In genomic region chr17:20009052-20009301, GRCh38 we compare ENCODE assay signal across 8 cellular contexts.
A peak's percentile ranks its signal among the peaks of the same experiment; 100 is the strongest.
DNase-seq lines count a peak whose midpoint lies in the region; ATAC-seq and TF ChIP-seq lines count a peak whose summit lies in the region.

No MANE protein-coding gene starts in this region.

- H3K9me3 ChIP-seq in neutrophil, result no peaks in the 10 kb centered on the region

- H3K36me3 ChIP-seq in neutrophil, result no peaks in the 10 kb centered on the region

- peaks cover 21 to 24% of the 10 kb centered on the region in 2 experiments for H3K4me1 ChIP-seq in neutrophil (ENCODE audit: control insufficient read depth in 1 of 2, insufficient read depth in 1 of 2, low read depth in 1 of 2, low read length in 1 of 2)

- H3K4me3 ChIP-seq in neutrophil (ENCODE audit: low read depth in 1 of 2, low read length in 1 of 2), result peak overlapping the region; percentile 70 to 78

- H3K27ac ChIP-seq in neutrophil, result no peak overlapping the region

- H3K27me3 ChIP-seq in neutrophil, result peaks cover 92% of the 10 kb centered on the region

- in situ Hi-C loops in ACHN (cut with HindIII; ENCODE audit: low pct_ligation_motif_present, low pct_unique_long_range_greater_than_20kb, low sequenced_read_pairs), result no loop called here

- no peak for TF ChIP-seq CTCF in neutrophil (IDR thresholded peaks at IDR 0.05)

- ATAC-seq in GM18873 (IDR thresholded peaks at IDR 0.05; ENCODE audit: low FRiP score, unreplicated experiment) (peak; percentile 25), HG02623 (IDR thresholded peaks at IDR 0.05; ENCODE audit: unreplicated experiment) (no peak)

- DNase-seq in OCI-M2 (lab: John Stamatoyannopoulos, UW; ENCODE audit: unreplicated experiment), result peak; percentile 53
- peak; percentile 66 for DNase-seq in epidermal melanocyte (ENCODE audit: insufficient read length, low spot score)
- no peak for DNase-seq in iPS-NIHi11 (ENCODE audit: low spot score)
- DNase-seq in ACHN, result no peak
- DNase-seq in DMS153 (lab: John Stamatoyannopoulos, UW), result no peak

Comparison
In these comparisons a context has a peak if more than half of its experiments do, and no peak if none do; other contexts are left out.
1. DNase-seq: peak in OCI-M2 (single experiment) and epidermal melanocyte (single experiment); none in iPS-NIHi11 (single experiment), ACHN (single experiment) and DMS153 (single experiment).